30 cellular contexts compared by ENCODE assay signal in genomic region chr5:147485814-147486213, GRCh38. TPM values are rescaled to one million over a fixed set of nuclear protein-coding genes. Genes with fewer than 3 reads are reported as not detected.
DNase-seq lines count a peak whose midpoint lies in the region; ATAC-seq, FAIRE-seq and TF ChIP-seq lines count a peak whose summit lies in the region.
"Had no signal": no experiment of that assay in that cellular context is flagged by ENCODE, and none has a peak within 500 bp of the region (broad histone marks: within the 10 kb centered on the region; RNA-seq: fewer than 3 reads in every experiment).

No MANE protein-coding gene starts in this region.

- 87% methylated on average over 2 of the region's 2 CpGs for WGBS in SK-N-SH (ENCODE audit: low lambda C conversion rate)

- H3K4me1 Mint-ChIP-seq in astrocyte (ENCODE audit: low read depth, unreplicated experiment), result peaks cover 39% of the 10 kb centered on the region

- no peak for TF ChIP-seq EP300 in SK-N-SH (IDR thresholded peaks at IDR 0.05; ENCODE audit: borderline replicate concordance in 1 of 2, low read depth in 1 of 2, low read length in 1 of 2)

- POLR2A ChIA-PET in SK-N-SH (lab: Yijun Ruan, JAX) (no interaction called here), HEK293T (lab: Yijun Ruan, JAX) (no interaction called here)

- H3K9ac ChIP-seq in SK-N-SH (no peak overlapping the region; the same call in 1 of the 2 replicates), astrocyte (ENCODE audit: low read length) (peak overlapping the region; percentile 24)

- DNase-seq in SK-N-SH (no peak), astrocyte (ENCODE audit: low read depth) (no peak), left lung (no peak), thoracic aorta (ENCODE audit: low spot score) (no peak), NCI-H1105 treated with DMSO at 0.1 percent for 48 hours (lab: John Stamatoyannopoulos, UW) (no peak), GM12892 (ENCODE audit: insufficient read length) (no peak), HEK293T (ENCODE audit: extremely low spot score) (no peak)
- DNase-seq: 8988T; activated CD4-positive, alpha-beta T cell treated with anti-CD3 and anti-CD28 coated beads, Interleukin-2, amount 50 U/mL, for 4 hours; activated T-cell treated with anti-CD3 and anti-CD28 coated beads, Interleukin-2, amount 50 U/mL, for 72 hours; brain microvascular endothelial cell; C1 segment of cervical spinal cord; DMS79 treated with DMSO at 0.1 percent for 48 hours; GF-D8; naive thymus-derived CD4-positive, alpha-beta T cell; NCI-H1092; NCI-H187 treated with DMSO at 0.1 percent for 48 hours; NCI-H2171 treated with DMSO at 0.1 percent for 48 hours; stimulated activated naive B cell treated with anti-CD40 and anti-IgM and Interleukin-4, amounts not matched to agents 10 μg/mL and 1 μg/mL and 100 μg/mL, for 72 hours; substantia nigra had no signal

- no peak overlapping the region for H3K27ac Mint-ChIP-seq in astrocyte (ENCODE audit: unreplicated experiment)
- H3K27ac Mint-ChIP-seq: activated T-cell treated with anti-CD3 and anti-CD28 coated beads, Interleukin-2, amount 50 U/mL, for 72 hours; naive thymus-derived CD4-positive, alpha-beta T cell; progenitor cell of endocrine pancreas; stimulated activated naive B cell treated with anti-CD40 and anti-IgM and Interleukin-4, amounts not matched to agents 10 μg/mL and 1 μg/mL and 100 μg/mL, for 72 hours; T-helper 1 cell treated with Interleukin-12 subunit alpha and Interleukin-12 subunit beta and Interleukin-4 antibody, amounts not matched to agents 30 μg/mL and 1 μg/mL, for 36 hours had no signal

- H4K20me1 ChIP-seq in SK-N-SH (ENCODE audit: insufficient read depth) (peaks cover 4% of the 10 kb centered on the region; the same call in 1 of the 2 replicates), astrocyte (ENCODE audit: insufficient read depth, low read length) (peaks cover 4% of the 10 kb centered on the region)

- FAIRE-seq in astrocyte (lab: Jason Lieb, UNC), result no peak
- no peak for FAIRE-seq in GM12892 (lab: Jason Lieb, UNC)
- FAIRE-seq: K562, keratinocyte had no signal

- H3K27me3 ChIP-seq in SK-N-SH (ENCODE audit: insufficient read depth) (no peaks in the 10 kb centered on the region), astrocyte (ENCODE audit: insufficient read depth, low read length) (no peaks in the 10 kb centered on the region), left lung (no peaks in the 10 kb centered on the region), thoracic aorta (replicated peaks; ENCODE audit: insufficient read depth) (no peaks in the 10 kb centered on the region)
- H3K27me3 ChIP-seq: brain microvascular endothelial cell had no signal

- peaks cover 41% of the 10 kb centered on the region for H3F3A ChIP-seq in SK-N-SH (replicated peaks; ENCODE audit: insufficient read depth)

- intact Hi-C loops in left lung (cut with DNase I), result no loop called here

- H3K4me3 ChIP-seq in SK-N-SH (ENCODE audit: low read depth in 2 of 2, low read length in 1 of 2) (no peak overlapping the region), astrocyte (ENCODE audit: insufficient read depth, low read depth, low read length) (no peak overlapping the region), left lung (no peak overlapping the region), thoracic aorta (no peak overlapping the region)
- H3K4me3 ChIP-seq: K562, SK-N-MC had no signal

- no peak for TF ChIP-seq RAD21 in SK-N-SH (IDR thresholded peaks at IDR 0.05; ENCODE audit: low read length)

- TF ChIP-seq CTCF in SK-N-SH (IDR thresholded peaks at IDR 0.05) (no peak), astrocyte (IDR thresholded peaks at IDR 0.05; ENCODE audit: insufficient read depth, low read depth, low read length) (no peak), left lung (IDR thresholded peaks at IDR 0.05) (no peak), thoracic aorta (IDR thresholded peaks at IDR 0.05) (no peak)

- no peaks in the 10 kb centered on the region for H3K9me3 Mint-ChIP-seq in astrocyte (ENCODE audit: unreplicated experiment)
- H3K9me3 Mint-ChIP-seq: mesothelial cell of epicardium; T-helper 1 cell treated with Interleukin-12 subunit alpha and Interleukin-12 subunit beta and Interleukin-4 antibody, amounts not matched to agents 30 μg/mL and 1 μg/mL, for 36 hours had no signal

- ATAC-seq in SK-N-SH treated with all-trans-retinoic acid at 6 μM for 48 hours (no peak), left lung (no peak), thoracic aorta (ENCODE audit: insufficient number of reproducible peaks, low FRiP score, low read depth) (no peak)
- ATAC-seq: activated T-cell treated with anti-CD3 and anti-CD28 coated beads, Interleukin-2, amount 50 U/mL, for 72 hours; K562; naive thymus-derived CD4-positive, alpha-beta T cell; stimulated activated naive B cell treated with anti-CD40 and anti-IgM and Interleukin-4, amounts not matched to agents 10 μg/mL and 1 μg/mL and 100 μg/mL, for 72 hours had no signal

- peak overlapping the region; percentile 95 to 99; a peak in 3 of 4 replicates for H3K27ac ChIP-seq in SK-N-SH (ENCODE audit: low read depth in 2 of 2, low read length in 1 of 2)
- peak overlapping the region; percentile 96 for H3K27ac ChIP-seq in astrocyte (ENCODE audit: low read depth, low read length)
- peak overlapping the region; percentile 20 to 89 for H3K27ac ChIP-seq in left lung
- peak overlapping the region; percentile 85 to 92 for H3K27ac ChIP-seq in thoracic aorta
- H3K27ac ChIP-seq: brain microvascular endothelial cell, neutrophil, RWPE1, SK-N-MC had no signal

- H2AFZ ChIP-seq in SK-N-SH (ENCODE audit: low read depth), result no peak overlapping the region
- H2AFZ ChIP-seq in astrocyte (ENCODE audit: low read depth, low read length), result no peak overlapping the region

- no peaks in the 10 kb centered on the region for H3K9me3 ChIP-seq in SK-N-SH
- H3K9me3 ChIP-seq in astrocyte (ENCODE audit: insufficient read depth, low read depth, low read length), result no peaks in the 10 kb centered on the region
- H3K9me3 ChIP-seq in left lung, result no peaks in the 10 kb centered on the region
- no peaks in the 10 kb centered on the region for H3K9me3 ChIP-seq in thoracic aorta
- H3K9me3 ChIP-seq: neutrophil had no signal

- H3K9me2 ChIP-seq in SK-N-SH, result no peaks in the 10 kb centered on the region

- H3K79me2 ChIP-seq in SK-N-SH (ENCODE audit: insufficient read depth), result peaks cover 78% of the 10 kb centered on the region
- H3K79me2 ChIP-seq in astrocyte (ENCODE audit: insufficient read depth, low read length), result peaks cover 79% of the 10 kb centered on the region

- CTCF ChIA-PET in SK-N-SH (lab: Yijun Ruan, JAX) (interaction anchor here (1.2 to 1.6 kb wide), 2 partner anchors 18 to 91 kb away, joined by 3 to 5 read pairs; no protein-coding TSS in a partner anchor), HEK293T (lab: Yijun Ruan, JAX) (no interaction called here)

- TF ChIP-seq POLR2A in GM12892 (IDR thresholded peaks at IDR 0.05; ENCODE audit: low read depth, low read length), result no peak

- H3K27me3 Mint-ChIP-seq in astrocyte (ENCODE audit: low read depth, unreplicated experiment), result no peaks in the 10 kb centered on the region
- H3K27me3 Mint-ChIP-seq: progenitor cell of endocrine pancreas had no signal

- H3K4me3 Mint-ChIP-seq in astrocyte (ENCODE audit: unreplicated experiment), result no peak overlapping the region
- H3K4me3 Mint-ChIP-seq: activated T-cell treated with anti-CD3 and anti-CD28 coated beads, Interleukin-2, amount 50 U/mL, for 72 hours; mesothelial cell of epicardium; naive thymus-derived CD4-positive, alpha-beta T cell; stimulated activated naive B cell treated with anti-CD40 and anti-IgM and Interleukin-4, amounts not matched to agents 10 μg/mL and 1 μg/mL and 100 μg/mL, for 72 hours; T-helper 1 cell treated with Interleukin-12 subunit alpha and Interleukin-12 subunit beta and Interleukin-4 antibody, amounts not matched to agents 30 μg/mL and 1 μg/mL, for 36 hours had no signal

- H3K36me3 ChIP-seq in SK-N-SH (replicated peaks in 1 of 2; ENCODE audit: control insufficient read depth in 1 of 2, insufficient read depth in 2 of 2, low read length in 1 of 2) (no peaks in the 10 kb centered on the region), astrocyte (ENCODE audit: insufficient read depth, low read length) (no peaks in the 10 kb centered on the region), left lung (no peaks in the 10 kb centered on the region), thoracic aorta (no peaks in the 10 kb centered on the region)
- H3K36me3 ChIP-seq: brain microvascular endothelial cell, neutrophil had no signal

- peaks cover 1% of the 10 kb centered on the region for H3K36me3 Mint-ChIP-seq in astrocyte (ENCODE audit: low read depth, unreplicated experiment)
- H3K36me3 Mint-ChIP-seq: mesothelial cell of epicardium; naive thymus-derived CD4-positive, alpha-beta T cell; stimulated activated naive B cell treated with anti-CD40 and anti-IgM and Interleukin-4, amounts not matched to agents 10 μg/mL and 1 μg/mL and 100 μg/mL, for 72 hours had no signal

- H3K4me2 ChIP-seq in SK-N-SH, result no peak overlapping the region
- H3K4me2 ChIP-seq in astrocyte (ENCODE audit: low read length), result no peak overlapping the region

- H3K4me1 ChIP-seq in SK-N-SH (ENCODE audit: control insufficient read depth in 1 of 2, insufficient read depth in 2 of 2, low read depth in 1 of 2, low read length in 1 of 2) (peaks cover 32 to 35% of the 10 kb centered on the region in 2 experiments), astrocyte (ENCODE audit: insufficient read depth, low read length) (peaks cover 47% of the 10 kb centered on the region), left lung (peaks cover 15 to 35% of the 10 kb centered on the region in 2 donors), thoracic aorta (ENCODE audit: control insufficient read depth in 1 of 2, low read depth in 2 of 2) (peaks cover 38 to 42% of the 10 kb centered on the region in 2 donors)

TF ChIP-seq in SK-N-SH, 30 proteins besides CTCF, POLR2A, EP300 and RAD21 (continues in another document):
- TF ChIP-seq MEF2A (IDR thresholded peaks at IDR 0.05; ENCODE audit: borderline replicate concordance, low read depth), result no peak
- no peak for TF ChIP-seq CHD2 (IDR thresholded peaks at IDR 0.05; ENCODE audit: low read length, partially characterized antibody)
- TF ChIP-seq MXI1 (IDR thresholded peaks at IDR 0.05; ENCODE audit: low read depth, low read length), result no peak

TF ChIP-seq in HEK293T, 16 proteins besides CTCF, POLR2A, EP300 and RAD21 (continues in another document):
- TF ChIP-seq, protein P1, sequence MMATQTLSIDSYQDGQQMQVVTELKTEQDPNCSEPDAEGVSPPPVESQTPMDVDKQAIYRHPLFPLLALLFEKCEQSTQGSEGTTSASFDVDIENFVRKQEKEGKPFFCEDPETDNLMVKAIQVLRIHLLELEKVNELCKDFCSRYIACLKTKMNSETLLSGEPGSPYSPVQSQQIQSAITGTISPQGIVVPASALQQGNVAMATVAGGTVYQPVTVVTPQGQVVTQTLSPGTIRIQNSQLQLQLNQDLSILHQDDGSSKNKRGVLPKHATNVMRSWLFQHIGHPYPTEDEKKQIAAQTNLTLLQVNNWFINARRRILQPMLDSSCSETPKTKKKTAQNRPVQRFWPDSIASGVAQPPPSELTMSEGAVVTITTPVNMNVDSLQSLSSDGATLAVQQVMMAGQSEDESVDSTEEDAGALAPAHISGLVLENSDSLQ (IDR thresholded peaks at IDR 0.05), result no peak
- no peak for TF ChIP-seq FOXM1 (IDR thresholded peaks at IDR 0.05; ENCODE audit: borderline replicate concordance)

RNA-seq across cellular contexts. Expression of gene DPYSL3, which starts 24.1 kb away (rescaled TPM):
- polyA plus RNA-seq in SK-N-SH (2012; rRNA removed), result 123 and 150 TPM in 2 replicates
- 117 and 131 TPM in 2 replicates for polyA plus RNA-seq in SK-N-SH (2012; cell fraction: cytosol; rRNA removed)
- polyA plus RNA-seq in SK-N-SH (2012; cell fraction: nucleus; rRNA removed), result 176 and 191 TPM in 2 replicates
- total RNA-seq in astrocyte, result 197 and 198 TPM in 2 replicates
- 10 to 100 TPM; 64.3 to 77.5 TPM for total RNA-seq in left lung
- total RNA-seq in thoracic aorta, result 100 to 1,000 TPM; 161 to 255 TPM
- 0.68 TPM for polyA plus RNA-seq in GM12892 (2012; ENCODE audit: missing spikeins)
- total RNA-seq: OCI-LY7 had no signal
- polyA plus RNA-seq: naive thymus-derived CD4-positive, alpha-beta T cell had no signal
